8 cellular contexts compared by ENCODE assay signal in the genomic region with DNA sequence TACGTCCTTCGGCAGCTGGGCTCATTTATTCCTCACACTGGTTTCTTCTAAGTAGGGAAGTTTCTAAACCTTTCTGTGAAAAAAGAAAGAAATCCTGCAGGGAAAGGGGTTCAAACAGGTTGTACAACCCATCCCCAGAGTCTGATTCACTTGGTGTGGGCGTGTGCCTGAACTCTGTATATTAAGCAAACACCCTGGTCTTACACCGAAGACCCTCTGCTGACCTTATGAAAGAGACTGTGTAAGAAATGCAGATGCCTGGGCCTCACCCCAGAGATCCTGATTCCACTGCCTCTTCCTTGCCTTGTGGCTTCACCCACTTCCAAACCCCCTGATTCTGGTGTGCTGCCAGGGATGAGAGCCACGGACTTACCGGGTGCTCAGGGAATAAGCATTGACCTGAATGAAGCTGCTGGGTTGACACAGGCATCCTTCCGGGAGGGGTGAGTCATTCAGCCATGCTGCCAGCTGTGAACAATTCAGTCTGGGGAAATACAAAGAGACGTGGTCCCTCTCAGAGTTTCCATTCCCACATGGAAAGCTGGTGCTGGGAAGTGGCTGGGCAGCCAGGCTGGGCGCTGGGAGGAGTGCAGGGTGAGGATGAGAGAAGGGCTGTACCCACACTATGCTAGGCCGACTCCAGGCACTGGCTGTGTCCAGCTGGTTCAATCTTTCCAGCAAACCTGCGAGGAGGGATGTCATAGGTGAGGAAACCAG. TPM values are rescaled to one million over a fixed set of nuclear protein-coding genes. Genes with fewer than 3 reads are reported as not detected.
DNase-seq lines count a peak whose midpoint lies in the region; ATAC-seq and TF ChIP-seq lines count a peak whose summit lies in the region.

No MANE protein-coding gene starts in this region.

- no peaks in the 10 kb centered on the region for H3K27me3 ChIP-seq in neuronal stem cell (ENCODE audit: control insufficient read depth in 3 of 3, insufficient read depth in 3 of 3, low read depth in 1 of 3, low read length in 3 of 3)

- no peak for TF ChIP-seq CTCF in epithelial cell of proximal tubule (conservative IDR thresholded peaks at IDR 0.05; ENCODE audit: low read depth, low read length)

- no peak overlapping the region for H2BK120ac ChIP-seq in neuronal stem cell (ENCODE audit: low read depth, low read length)

- H3K14ac ChIP-seq in neuronal stem cell (ENCODE audit: low read length): no peak overlapping the region

- peak overlapping the region; percentile 1 for H4K8ac ChIP-seq in neuronal stem cell (ENCODE audit: low read depth, low read length)

- peak overlapping the region; percentile 9 for H2BK15ac ChIP-seq in neuronal stem cell (ENCODE audit: low read length)

- ATAC-seq in GM18873 (IDR thresholded peaks at IDR 0.05; ENCODE audit: low FRiP score, unreplicated experiment): no peak

- no peaks in the 10 kb centered on the region for H3K36me3 ChIP-seq in neuronal stem cell (replicated peaks in 1 of 2; ENCODE audit: control insufficient read depth in 2 of 2, insufficient read depth in 2 of 2, low read length in 2 of 2)

- no peak overlapping the region for H3K4ac ChIP-seq in neuronal stem cell (ENCODE audit: low read length)

- no peak overlapping the region for H3K18ac ChIP-seq in neuronal stem cell (ENCODE audit: low read length)

- no peak overlapping the region for H2AK5ac ChIP-seq in neuronal stem cell (ENCODE audit: low read depth, low read length)

- no peaks in the 10 kb centered on the region for H3K9me3 ChIP-seq in neuronal stem cell (replicated peaks in 1 of 2; ENCODE audit: control insufficient read depth in 2 of 2, insufficient read depth in 1 of 2, low read depth in 1 of 2, low read length in 2 of 2)

- peaks cover 13 to 18% of the 10 kb centered on the region in 2 donors for H3K4me1 ChIP-seq in neuronal stem cell (ENCODE audit: control insufficient read depth in 2 of 2, insufficient read depth in 1 of 2, low read depth in 1 of 2, low read length in 2 of 2)

- H3K27ac ChIP-seq in neuronal stem cell (replicated peaks; ENCODE audit: low read length): no peak overlapping the region

- peak; percentile 95 for DNase-seq in COLO829 (ENCODE audit: low spot score)
- peak; percentile 85 for DNase-seq in NCI-H226
- DNase-seq in epithelial cell of proximal tubule (ENCODE audit: low read depth): peak; percentile 68
- peak; percentile 29 for DNase-seq in neuronal stem cell (ENCODE audit: low spot score)
- no peak for DNase-seq in stimulated activated CD4-positive, alpha-beta T cell treated with anti-CD3 and anti-CD28 coated beads, Interleukin-4, amount 100 ng/mL, for 4 hours
- DNase-seq in inferior parietal cortex (ENCODE audit: extremely low spot score): no peak
- no peak for DNase-seq in mesenteric fat pad (ENCODE audit: low spot score)

- WGBS in neuronal stem cell (ENCODE audit: extremely low coverage in 2 of 2, insufficient read length in 2 of 2, insufficient replicate concordance in 1 of 2), 2 donors: no CpG with 5 or more reads among the region's 11 CpGs

- H3K23ac ChIP-seq in neuronal stem cell (ENCODE audit: low read depth, low read length, poor library complexity): no peak overlapping the region

- H3K4me3 ChIP-seq in epithelial cell of proximal tubule (ENCODE audit: low read depth, low read length) (no peak overlapping the region), neuronal stem cell (ENCODE audit: low read length in 2 of 2) (no peak overlapping the region)

- peak overlapping the region; percentile 64 for H2AFZ ChIP-seq in neuronal stem cell (ENCODE audit: low read length)

- no peak overlapping the region for H2BK12ac ChIP-seq in neuronal stem cell (ENCODE audit: low read length)

- H2BK5ac ChIP-seq in neuronal stem cell (ENCODE audit: low read length): no peak overlapping the region

- H3K9ac ChIP-seq in neuronal stem cell (ENCODE audit: low read depth, low read length, poor library complexity): no peak overlapping the region

- H3K79me1 ChIP-seq in neuronal stem cell (ENCODE audit: low read depth, low read length): no peaks in the 10 kb centered on the region

- no peak overlapping the region for H4K91ac ChIP-seq in neuronal stem cell (ENCODE audit: low read depth, low read length, poor library complexity)

- no peak overlapping the region for H3K4me2 ChIP-seq in neuronal stem cell (ENCODE audit: insufficient read depth, low read length, poor library complexity, severe bottlenecking)

RNA-seq across cellular contexts. Expression of gene ACTN1, which starts 26.5 kb away (rescaled TPM):
- total RNA-seq in epithelial cell of proximal tubule (479 and 666 TPM in 2 replicates), mesenteric fat pad (215 TPM)
- polyA plus RNA-seq in neuronal stem cell (2013, experiment 1 of 2): 88.8 TPM
- 87.0 TPM for polyA plus RNA-seq in neuronal stem cell (2013, experiment 2 of 2)

Comparison
In these comparisons a context has a peak if more than half of its experiments do, and no peak if none do; other contexts are left out.
1. DNase-seq: peak in COLO829 (single experiment), NCI-H226 (single experiment), epithelial cell of proximal tubule (single experiment) and neuronal stem cell (single experiment); none in stimulated activated CD4-positive, alpha-beta T cell treated with anti-CD3 and anti-CD28 coated beads, Interleukin-4, amount 100 ng/mL, for 4 hours (0 of 2), inferior parietal cortex (single experiment) and mesenteric fat pad (single experiment).